In the genomic region with DNA sequence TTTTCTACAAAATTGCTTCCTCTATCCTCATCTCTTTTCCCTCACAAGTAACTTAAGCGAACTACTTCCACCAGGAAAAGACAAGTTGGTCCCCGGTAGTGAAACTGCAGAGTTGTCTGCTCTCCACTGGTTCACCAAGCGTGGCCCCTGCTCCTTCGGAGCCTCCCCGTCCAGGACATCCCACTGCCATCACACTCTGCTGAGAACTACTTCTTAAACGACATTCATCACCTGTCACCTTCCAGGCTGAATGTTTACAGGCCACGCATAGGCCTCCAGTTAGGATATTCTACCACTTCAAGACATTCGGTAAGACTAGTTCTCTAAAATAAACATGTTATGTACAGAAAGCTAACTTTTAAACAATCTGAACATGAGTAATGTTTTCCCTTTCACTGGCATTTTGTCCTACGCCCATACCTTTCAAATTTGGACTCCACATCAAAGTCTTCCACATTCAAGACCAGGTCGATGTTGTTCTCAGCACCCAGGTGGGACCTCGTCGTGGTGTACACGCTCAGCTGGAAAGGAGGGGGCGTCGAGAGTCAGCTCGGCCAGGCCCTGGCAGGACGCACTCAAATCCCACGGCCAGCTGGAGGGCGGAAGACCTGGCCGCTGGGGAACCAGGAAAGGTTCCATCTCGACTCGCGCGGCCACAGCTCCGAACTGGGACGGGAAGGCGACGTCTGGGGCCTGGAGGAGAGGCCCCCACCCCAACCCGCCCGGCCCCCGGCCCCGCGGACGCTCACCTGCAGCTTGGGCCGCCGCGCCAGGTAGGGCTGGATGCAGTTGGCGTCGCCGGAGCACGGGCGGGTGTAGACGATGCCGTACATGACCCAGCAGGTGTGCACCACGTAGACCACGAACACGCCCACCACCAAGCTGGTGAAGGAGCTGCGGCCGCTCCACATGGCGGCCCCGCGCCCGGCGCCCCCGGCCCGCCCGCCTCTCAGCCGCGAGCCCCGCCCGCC, we compare ENCODE assay signal across 1 cellular context.
TF ChIP-seq lines count a peak whose summit lies in the region.

No MANE protein-coding gene starts in this region.

TF ChIP-seq in HepG2, 621 proteins besides CTCF, POLR2A, EP300 and RAD21 (continued from another document):
- no peak for TF ChIP-seq ZNF704 (CRISPR knock-in tag; IDR thresholded peaks at IDR 0.05; ENCODE audit: borderline replicate concordance)
- TF ChIP-seq HMG20B (CRISPR knock-in tag; conservative IDR thresholded peaks at IDR 0.05), result no peak
- 0 out of 2 replicates have a peak, but pooled peaks have one; percentile 0 for TF ChIP-seq E2F1 (CRISPR knock-in tag; IDR thresholded peaks at IDR 0.05)
